Comparison of ENCODE assay signal across 19 cellular contexts in the genomic region with DNA sequence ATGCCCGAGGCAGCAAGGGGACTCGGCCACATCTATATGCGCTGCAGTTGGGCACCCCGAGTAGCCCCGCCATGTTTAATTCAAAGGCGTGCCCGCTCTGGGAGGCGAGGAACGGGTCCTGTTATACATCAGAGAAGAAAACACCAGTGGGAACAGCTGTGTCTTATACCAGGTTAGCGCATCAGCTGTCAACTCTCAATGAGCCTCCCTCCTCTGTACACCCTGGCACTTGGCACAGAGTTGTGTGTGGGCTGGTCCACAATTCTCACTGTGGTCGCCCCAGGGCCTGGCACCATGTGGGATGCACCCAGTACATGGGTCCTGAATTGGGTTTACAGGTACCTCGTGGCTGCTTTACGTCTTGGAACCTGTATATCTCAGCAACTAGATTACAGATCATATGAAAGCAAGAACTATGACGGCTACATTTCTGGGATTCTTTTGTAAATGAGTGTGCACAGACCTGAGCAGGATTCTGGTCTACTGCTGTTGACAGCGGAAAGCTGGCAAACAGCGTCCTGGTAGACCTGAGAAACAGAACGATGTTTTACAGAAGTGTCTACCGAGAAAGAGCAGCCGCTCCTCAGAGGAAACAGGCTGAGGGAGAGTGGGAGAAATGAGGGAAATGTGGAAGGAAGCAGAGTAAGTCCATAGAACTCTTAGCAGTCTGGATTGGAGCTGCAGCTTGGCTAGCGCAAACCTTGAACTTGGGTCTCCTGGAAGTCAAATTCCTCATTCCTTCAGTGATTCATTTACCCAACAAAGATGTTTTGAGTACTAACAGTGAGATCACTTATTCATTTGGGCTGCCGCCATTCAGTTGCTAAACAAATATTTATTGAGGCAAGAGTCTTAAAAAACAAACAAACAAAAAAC. TPM values are rescaled to one million over a fixed set of nuclear protein-coding genes. Genes with fewer than 3 reads are reported as not detected.
DNase-seq lines count a peak whose midpoint lies in the region; ATAC-seq, FAIRE-seq and TF ChIP-seq lines count a peak whose summit lies in the region.
"Had no signal": no experiment of that assay in that cellular context is flagged by ENCODE, and none has a peak within 500 bp of the region (broad histone marks: within the 10 kb centered on the region; RNA-seq: fewer than 3 reads in every experiment).

No MANE protein-coding gene starts in this region.

- H3K14ac ChIP-seq in trophoblast cell (ENCODE audit: low read length) = no peak overlapping the region

- H3K4ac ChIP-seq in trophoblast cell (ENCODE audit: low read depth, low read length) = no peak overlapping the region

- H3K27me3 Mint-ChIP-seq in astrocyte (ENCODE audit: low read depth, unreplicated experiment) = no peaks in the 10 kb centered on the region
- H3K27me3 Mint-ChIP-seq: activated naive CD4-positive, alpha-beta T cell treated with anti-CD3 and anti-CD28 coated beads, Interleukin-2, amount 10 ng/mL, durations not matched to agents 7 days and 5 days had no signal

- H3K9me3 ChIP-seq in GM23248 (ENCODE audit: low read depth) (no peaks in the 10 kb centered on the region), astrocyte (ENCODE audit: insufficient read depth, low read depth, low read length) (no peaks in the 10 kb centered on the region), trophoblast cell (ENCODE audit: insufficient read depth, low read depth, low read length) (no peaks in the 10 kb centered on the region)
- H3K9me3 ChIP-seq: BLaER1, breast epithelium, left lung, thoracic aorta had no signal

- no peaks in the 10 kb centered on the region for H3K9me3 Mint-ChIP-seq in astrocyte (ENCODE audit: unreplicated experiment)
- H3K9me3 Mint-ChIP-seq: activated naive CD4-positive, alpha-beta T cell treated with anti-CD3 and anti-CD28 coated beads, Interleukin-2, amount 10 ng/mL, durations not matched to agents 7 days and 5 days had no signal

- WGBS in GM23248 (ENCODE audit: low coverage in 1 of 2, low lambda C conversion rate in 2 of 2, missing lambda C conversion rate in 2 of 2), 2 experiments = 85 to 87% methylated on average over 21 of the region's 21 CpGs
- WGBS in trophoblast cell (ENCODE audit: extremely low coverage, insufficient coverage, insufficient read length) = no CpG with 5 or more reads among the region's 21 CpGs

- H3K18ac ChIP-seq in trophoblast cell (ENCODE audit: low read length) = no peak overlapping the region

- no peak overlapping the region for H2BK5ac ChIP-seq in trophoblast cell (ENCODE audit: low read depth, low read length, poor library complexity)

- H3K23ac ChIP-seq in trophoblast cell (ENCODE audit: low read length) = no peak overlapping the region

- no peak overlapping the region for H2BK120ac ChIP-seq in trophoblast cell (ENCODE audit: insufficient read depth, low read length, poor library complexity)

- FAIRE-seq in astrocyte (lab: Jason Lieb, UNC) = peak; percentile 9
- FAIRE-seq: D721Med, small intestine had no signal

- no peaks in the 10 kb centered on the region for H3K79me2 ChIP-seq in GM23248 (ENCODE audit: insufficient read depth)
- H3K79me2 ChIP-seq in astrocyte (ENCODE audit: insufficient read depth, low read length) = no peaks in the 10 kb centered on the region
- no peaks in the 10 kb centered on the region for H3K79me2 ChIP-seq in trophoblast cell (ENCODE audit: control insufficient read depth, insufficient read depth, low read length, poor library complexity)

- H3K4me3 ChIP-seq in GM23248 = no peak overlapping the region
- H3K4me3 ChIP-seq in astrocyte (ENCODE audit: insufficient read depth, low read depth, low read length) = no peak overlapping the region
- no peak overlapping the region for H3K4me3 ChIP-seq in fibroblast of pulmonary artery (replicated peaks; ENCODE audit: low read depth, low read length)
- H3K4me3 ChIP-seq in trophoblast cell (ENCODE audit: low read depth, low read length) = no peak overlapping the region
- H3K4me3 ChIP-seq: BLaER1, breast epithelium, left lung, thoracic aorta had no signal

- H3K4me1 ChIP-seq in GM23248 (ENCODE audit: insufficient read depth) (peaks cover 35% of the 10 kb centered on the region), astrocyte (ENCODE audit: insufficient read depth, low read length) (peaks cover 40% of the 10 kb centered on the region), trophoblast cell (ENCODE audit: control insufficient read depth in 1 of 2, insufficient read depth in 2 of 2, low read length in 2 of 2) (peaks cover 6 to 7% of the 10 kb centered on the region in 2 experiments)
- H3K4me1 ChIP-seq: BLaER1, breast epithelium had no signal

- H3K9ac ChIP-seq in GM23248 = no peak overlapping the region
- peak overlapping the region; percentile 72 for H3K9ac ChIP-seq in astrocyte (ENCODE audit: low read length)
- H3K9ac ChIP-seq in trophoblast cell (ENCODE audit: low read length) = no peak overlapping the region
- H3K9ac ChIP-seq: BLaER1, KMS-11 had no signal

- H3K79me1 ChIP-seq in trophoblast cell (ENCODE audit: low read length) = no peaks in the 10 kb centered on the region

- peak; percentile 39 for DNase-seq in GM23248
- peak; percentile 86 for DNase-seq in astrocyte (ENCODE audit: low read depth)
- DNase-seq in fibroblast of pulmonary artery (ENCODE audit: low read depth) = peak; percentile 50
- peak; percentile 57 to 84 for DNase-seq in trophoblast cell
- no peak for DNase-seq in AML-193 (lab: John Stamatoyannopoulos, UW)
- no peak for DNase-seq in pons (ENCODE audit: low spot score)
- no peak for DNase-seq in head of caudate nucleus
- DNase-seq: activated naive CD4-positive, alpha-beta T cell treated with anti-CD3 and anti-CD28 coated beads, Interleukin-2, amount 10 ng/mL, durations not matched to agents 7 days and 5 days; GOT3; left lung; NCI-H774; small intestine; T1000 had no signal

- H4K8ac ChIP-seq in trophoblast cell (ENCODE audit: low read depth, low read length) = no peak overlapping the region

- no peak overlapping the region for H4K12ac ChIP-seq in trophoblast cell (ENCODE audit: low read depth, low read length)

- H3K4me2 ChIP-seq in GM23248 (ENCODE audit: unreplicated experiment) (no peak overlapping the region), astrocyte (ENCODE audit: low read length) (peak overlapping the region; percentile 79), trophoblast cell (ENCODE audit: low read length) (peak overlapping the region; percentile 24)
- H3K4me2 ChIP-seq: BLaER1, KMS-11 had no signal

- H3K27ac Mint-ChIP-seq in astrocyte (ENCODE audit: unreplicated experiment) = peak overlapping the region; percentile 20
- H3K27ac Mint-ChIP-seq: activated naive CD4-positive, alpha-beta T cell treated with anti-CD3 and anti-CD28 coated beads, Interleukin-2, amount 10 ng/mL, durations not matched to agents 7 days and 5 days had no signal

- no peak overlapping the region for H4K91ac ChIP-seq in trophoblast cell (ENCODE audit: low read depth, low read length)

- peak overlapping the region; percentile 3 for H3K4me3 Mint-ChIP-seq in astrocyte (ENCODE audit: unreplicated experiment)
- H3K4me3 Mint-ChIP-seq: activated naive CD4-positive, alpha-beta T cell treated with anti-CD3 and anti-CD28 coated beads, Interleukin-2, amount 10 ng/mL, durations not matched to agents 7 days and 5 days had no signal

- intact Hi-C loops in head of caudate nucleus (cut with DNase I) = no loop called here

- no peaks in the 10 kb centered on the region for H3K9me2 ChIP-seq in GM23248 (ENCODE audit: insufficient read depth)

- H4K20me1 ChIP-seq in GM23248 (ENCODE audit: insufficient read depth) (no peaks in the 10 kb centered on the region), astrocyte (ENCODE audit: insufficient read depth, low read length) (no peaks in the 10 kb centered on the region)
- H4K20me1 ChIP-seq: BLaER1 had no signal

- no peak for ATAC-seq in HG02571 (IDR thresholded peaks at IDR 0.05; ENCODE audit: unreplicated experiment)
- ATAC-seq: left lung had no signal

- peaks cover 17% of the 10 kb centered on the region for H3F3A ChIP-seq in GM23248 (ENCODE audit: insufficient read depth)

- H3K27me3 ChIP-seq in GM23248 (replicated peaks; ENCODE audit: insufficient read depth) (no peaks in the 10 kb centered on the region), astrocyte (ENCODE audit: insufficient read depth, low read length) (no peaks in the 10 kb centered on the region), trophoblast cell (ENCODE audit: insufficient read depth, low read length) (no peaks in the 10 kb centered on the region)
- H3K27me3 ChIP-seq: BLaER1, breast epithelium, left lung had no signal

- H3K36me3 Mint-ChIP-seq in astrocyte (ENCODE audit: low read depth, unreplicated experiment) = peaks cover 6% of the 10 kb centered on the region

- H2AFZ ChIP-seq in GM23248 = no peak overlapping the region
- H2AFZ ChIP-seq in astrocyte (ENCODE audit: low read depth, low read length) = peak overlapping the region; percentile 34
- no peak overlapping the region for H2AFZ ChIP-seq in trophoblast cell (ENCODE audit: insufficient read depth, low read length, poor library complexity)

- TF ChIP-seq CTCF in astrocyte (IDR thresholded peaks at IDR 0.05; ENCODE audit: insufficient read depth, low read depth, low read length) = no peak
- no peak for TF ChIP-seq CTCF in fibroblast of pulmonary artery (IDR thresholded peaks at IDR 0.05; ENCODE audit: low read length, missing control alignments)

- in situ Hi-C loops in GM23248 (cut with MboI) = no loop called here

- H2BK12ac ChIP-seq in trophoblast cell (ENCODE audit: low read length) = no peak overlapping the region

- H3K27ac ChIP-seq in GM23248 (no peak overlapping the region), astrocyte (ENCODE audit: low read depth, low read length) (peak overlapping the region; percentile 89), trophoblast cell (ENCODE audit: low read depth, low read length) (no peak overlapping the region)
- H3K27ac ChIP-seq: BLaER1, breast epithelium, KMS-11, thoracic aorta had no signal

- no peak overlapping the region for H2AK5ac ChIP-seq in trophoblast cell (ENCODE audit: low read length)

- H3K4me1 Mint-ChIP-seq in astrocyte (ENCODE audit: low read depth, unreplicated experiment) = peaks cover 48% of the 10 kb centered on the region
- H3K4me1 Mint-ChIP-seq: activated naive CD4-positive, alpha-beta T cell treated with anti-CD3 and anti-CD28 coated beads, Interleukin-2, amount 10 ng/mL, durations not matched to agents 7 days and 5 days had no signal

- H3K36me3 ChIP-seq in GM23248 (ENCODE audit: low read depth) = no peaks in the 10 kb centered on the region
- H3K36me3 ChIP-seq in astrocyte (ENCODE audit: insufficient read depth, low read length) = no peaks in the 10 kb centered on the region
- no peaks in the 10 kb centered on the region for H3K36me3 ChIP-seq in trophoblast cell (ENCODE audit: control insufficient read depth in 1 of 2, insufficient read depth in 2 of 2, low read length in 2 of 2)
- H3K36me3 ChIP-seq: breast epithelium, thoracic aorta had no signal

RNA-seq across cellular contexts. Expression of gene SEL1L3, which starts 51.7 kb away (rescaled TPM):
- total RNA-seq in GM23248 (2014; rRNA removed; shearing (Covaris generic)) = 62.8 and 101 TPM in 2 replicates
- polyA plus RNA-seq in GM23248 (2016; fragmentation: Nextera tagmentation; extraction: Ambion mirVana) = 23.1 and 24.5 TPM in 2 replicates
- 24.9 and 32.7 TPM in 2 replicates for total RNA-seq in astrocyte
- 18.8 and 19.1 TPM in 2 replicates for polyA plus RNA-seq in trophoblast cell (2013)

Comparison
In these comparisons a context has a peak if more than half of its experiments do, and no peak if none do; other contexts are left out.
1. DNase-seq: peak in GM23248 (single experiment), astrocyte (single experiment), fibroblast of pulmonary artery (single experiment) and trophoblast cell (2 of 2); none in AML-193 (0 of 2), pons (single experiment) and head of caudate nucleus (0 of 42).